Comparison of ENCODE assay signal across 25 cellular contexts in the genomic region with DNA sequence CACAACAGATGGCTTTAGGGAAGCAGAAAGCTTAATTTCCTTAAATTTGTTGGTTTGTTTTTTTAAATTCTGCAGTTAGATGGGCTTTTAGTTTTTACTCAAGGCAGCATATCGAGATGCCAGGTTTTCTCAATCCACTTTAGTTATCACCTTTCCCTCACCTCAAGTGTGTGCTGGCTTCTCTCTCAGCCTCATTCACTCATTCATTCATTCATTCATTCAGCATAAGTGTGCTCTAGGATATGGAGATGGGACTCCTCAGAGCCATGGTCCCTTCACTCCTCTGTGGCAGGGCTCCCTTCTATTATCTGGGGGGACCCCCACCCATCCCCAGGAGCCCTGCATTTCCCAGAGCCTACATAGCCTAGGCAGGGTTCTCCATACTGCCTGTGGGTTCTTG. TPM values are rescaled to one million over a fixed set of nuclear protein-coding genes. Genes with fewer than 3 reads are reported as not detected.
"Had no signal": no experiment of that assay in that cellular context is flagged by ENCODE, and none has a peak within 500 bp of the region (broad histone marks: within the 10 kb centered on the region; RNA-seq: fewer than 3 reads in every experiment).

No MANE protein-coding gene starts in this region.

- H3K27me3 Mint-ChIP-seq: activated CD4-positive, alpha-beta T cell treated with anti-CD3 and anti-CD28 coated beads, Interleukin-2, amount 10 ng/mL, durations not matched to agents 7 days and 5 days; activated CD8-positive, alpha-beta memory T cell treated with anti-CD3 and anti-CD28 coated beads, Interleukin-2, amount 10 ng/mL, durations not matched to agents 7 days and 5 days; activated CD8-positive, alpha-beta T cell treated with anti-CD3 and anti-CD28 coated beads for 36 hours; activated naive CD8-positive, alpha-beta T cell treated with anti-CD3 and anti-CD28 coated beads, Interleukin-2, amount 10 ng/mL, durations not matched to agents 7 days and 5 days; naive thymus-derived CD4-positive, alpha-beta T cell; stimulated activated naive B cell treated with anti-CD40 and anti-IgM and Interleukin-4, amounts not matched to agents 10 μg/mL and 1 μg/mL and 100 μg/mL, for 72 hours; type B pancreatic cell had no signal

- H3K4me1 Mint-ChIP-seq: activated CD4-positive, alpha-beta T cell treated with anti-CD3 and anti-CD28 coated beads, Interleukin-2, amount 10 ng/mL, durations not matched to agents 7 days and 5 days; activated CD8-positive, alpha-beta memory T cell treated with anti-CD3 and anti-CD28 coated beads, Interleukin-2, amount 10 ng/mL, durations not matched to agents 7 days and 5 days; activated naive CD8-positive, alpha-beta T cell treated with anti-CD3 and anti-CD28 coated beads, Interleukin-2, amount 10 ng/mL, durations not matched to agents 7 days and 5 days had no signal

- H3K9me3 Mint-ChIP-seq: activated CD4-positive, alpha-beta T cell treated with anti-CD3 and anti-CD28 coated beads, Interleukin-2, amount 10 ng/mL, durations not matched to agents 7 days and 5 days; activated CD8-positive, alpha-beta T cell treated with anti-CD3 and anti-CD28 coated beads for 36 hours; activated naive CD8-positive, alpha-beta T cell treated with anti-CD3 and anti-CD28 coated beads, Interleukin-2, amount 10 ng/mL, durations not matched to agents 7 days and 5 days; naive thymus-derived CD4-positive, alpha-beta T cell; neural crest cell; stimulated activated naive B cell treated with anti-CD40 and anti-IgM and Interleukin-4, amounts not matched to agents 10 μg/mL and 1 μg/mL and 100 μg/mL, for 72 hours; type B pancreatic cell had no signal

- H3K4me3 ChIP-seq: left lung, lung, thoracic aorta had no signal

- H3K9me3 ChIP-seq: left lung, thoracic aorta had no signal

- H3K36me3 ChIP-seq: left lung, thoracic aorta had no signal

- H3K36me3 Mint-ChIP-seq: activated CD8-positive, alpha-beta memory T cell treated with anti-CD3 and anti-CD28 coated beads, Interleukin-2, amount 10 ng/mL, durations not matched to agents 7 days and 5 days; activated naive CD8-positive, alpha-beta T cell treated with anti-CD3 and anti-CD28 coated beads, Interleukin-2, amount 10 ng/mL, durations not matched to agents 7 days and 5 days; naive thymus-derived CD4-positive, alpha-beta T cell; type B pancreatic cell had no signal

- FAIRE-seq: small intestine had no signal

- H3K27ac Mint-ChIP-seq: activated CD4-positive, alpha-beta T cell treated with anti-CD3 and anti-CD28 coated beads, Interleukin-2, amount 10 ng/mL, durations not matched to agents 7 days and 5 days; activated CD8-positive, alpha-beta memory T cell treated with anti-CD3 and anti-CD28 coated beads, Interleukin-2, amount 10 ng/mL, durations not matched to agents 7 days and 5 days; activated CD8-positive, alpha-beta T cell treated with anti-CD3 and anti-CD28 coated beads for 36 hours; activated naive CD8-positive, alpha-beta T cell treated with anti-CD3 and anti-CD28 coated beads, Interleukin-2, amount 10 ng/mL, durations not matched to agents 7 days and 5 days; stimulated activated naive B cell treated with anti-CD40 and anti-IgM and Interleukin-4, amounts not matched to agents 10 μg/mL and 1 μg/mL and 100 μg/mL, for 72 hours; type B pancreatic cell had no signal

- ATAC-seq: activated CD8-positive, alpha-beta memory T cell treated with anti-CD3 and anti-CD28 coated beads, Interleukin-2, amount 10 ng/mL, durations not matched to agents 7 days and 5 days; activated CD8-positive, alpha-beta T cell treated with anti-CD3 and anti-CD28 coated beads for 36 hours; left lung; naive thymus-derived CD4-positive, alpha-beta T cell; sciatic nerve had no signal

- H3K27ac ChIP-seq: left lung, thoracic aorta had no signal

- H3K27me3 ChIP-seq: left lung had no signal

- DNase-seq: activated CD4-positive, alpha-beta T cell treated with anti-CD3 and anti-CD28 coated beads, Interleukin-2, amount 10 ng/mL, durations not matched to agents 7 days and 5 days; activated CD4-positive, CD25-positive, alpha-beta regulatory T cell treated with anti-CD3 and anti-CD28 coated beads, Interleukin-2, amount 50 U/mL, for 72 hours; activated CD8-positive, alpha-beta memory T cell treated with anti-CD3 and anti-CD28 coated beads, Interleukin-2, amount 10 ng/mL, durations not matched to agents 7 days and 5 days; activated CD8-positive, alpha-beta T cell treated with anti-CD3 and anti-CD28 coated beads for 36 hours; activated naive CD4-positive, alpha-beta T cell treated with Interleukin-2 at 50 U/mL for 16 hours; activated naive CD8-positive, alpha-beta T cell treated with anti-CD3 and anti-CD28 coated beads, Interleukin-2, amount 10 ng/mL, durations not matched to agents 7 days and 5 days; cortex of kidney; erythroblast; foreskin fibroblast; left lung; occipital lobe; posterior cingulate gyrus; small intestine; stimulated activated CD4-positive, alpha-beta T cell treated with anti-CD3 and anti-CD28 coated beads, Interleukin-2, amount 100 ng/mL, for 24 hours; stimulated activated naive B cell treated with anti-CD40 and anti-IgM and Interleukin-4, amounts not matched to agents 10 μg/mL and 1 μg/mL and 100 μg/mL, for 72 hours had no signal

- H3K4me3 Mint-ChIP-seq: activated CD4-positive, alpha-beta T cell treated with anti-CD3 and anti-CD28 coated beads, Interleukin-2, amount 10 ng/mL, durations not matched to agents 7 days and 5 days; activated CD8-positive, alpha-beta memory T cell treated with anti-CD3 and anti-CD28 coated beads, Interleukin-2, amount 10 ng/mL, durations not matched to agents 7 days and 5 days; activated CD8-positive, alpha-beta T cell treated with anti-CD3 and anti-CD28 coated beads for 36 hours; activated naive CD8-positive, alpha-beta T cell treated with anti-CD3 and anti-CD28 coated beads, Interleukin-2, amount 10 ng/mL, durations not matched to agents 7 days and 5 days; naive thymus-derived CD4-positive, alpha-beta T cell; neural crest cell; stimulated activated naive B cell treated with anti-CD40 and anti-IgM and Interleukin-4, amounts not matched to agents 10 μg/mL and 1 μg/mL and 100 μg/mL, for 72 hours; type B pancreatic cell had no signal

RNA-seq across cellular contexts. Expression of gene VIL1, which starts 19.0 kb away (rescaled TPM):
- total RNA-seq: activated CD8-positive, alpha-beta T cell treated with anti-CD3 and anti-CD28 coated beads for 36 hours; activated naive CD8-positive, alpha-beta T cell treated with anti-CD3 and anti-CD28 coated beads, Interleukin-2, amount 10 ng/mL, durations not matched to agents 7 days and 5 days; fibroblast of lung; glomerular endothelial cell; kidney epithelial cell; neural crest cell; occipital lobe; sciatic nerve; T-helper 2 cell treated with Interferon-gamma antibody and Interleukin-4, amounts not matched to agents 100 ng/mL and 5 ng/mL, for 36 hours had no signal
- polyA plus RNA-seq: fibroblast of lung had no signal

RNA-seq across cellular contexts. Expression of gene SLC11A1, which starts 55.9 kb away (rescaled TPM):
- total RNA-seq: glomerular endothelial cell had no signal
